In the genomic region with DNA sequence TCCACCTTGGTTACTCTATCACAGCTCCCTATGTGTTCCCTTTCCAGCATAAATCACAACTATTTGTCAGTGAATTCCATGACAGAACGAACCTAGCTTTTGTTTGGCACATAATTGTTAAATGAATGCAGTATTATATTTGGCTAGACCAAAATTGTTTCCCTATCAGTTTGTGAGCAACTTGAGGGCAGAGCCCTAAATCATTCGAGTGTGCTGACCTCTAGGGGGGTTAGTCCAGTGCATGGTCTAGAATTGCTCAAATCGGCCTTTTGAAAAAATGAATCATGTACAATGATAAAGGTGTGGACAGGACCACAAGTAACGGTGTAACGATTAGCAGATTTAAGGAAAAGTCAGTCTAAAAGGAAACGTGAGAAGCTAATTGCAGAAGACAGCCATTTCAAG, we compare ENCODE assay signal across 1 cellular context.
A peak's percentile ranks its signal among the peaks of the same experiment; 100 is the strongest.
TF ChIP-seq lines count a peak whose summit lies in the region.

No MANE protein-coding gene starts in this region.

TF ChIP-seq in K562, 482 proteins besides CTCF, POLR2A, EP300 and RAD21 (continued from another document and continues in another):
- TF ChIP-seq JUN (IDR thresholded peaks at IDR 0.05; ENCODE audit: borderline replicate concordance, low read depth, low read length) (no peak), JUN (CRISPR knock-in tag; IDR thresholded peaks at IDR 0.05; ENCODE audit: borderline replicate concordance) (no peak), ESRRA (IDR thresholded peaks at IDR 0.05; ENCODE audit: borderline replicate concordance, low read depth) (no peak), FUS (optimal IDR thresholded peaks at IDR 0.05; ENCODE audit: low read depth, low read length) (no peak), POLR2AphosphoS2 (IDR thresholded peaks at IDR 0.05; ENCODE audit: low read length) (no peak), NFYB (IDR thresholded peaks at IDR 0.05; ENCODE audit: extremely low read depth, insufficient read length) (no peak), TBL1XR1 (IDR thresholded peaks at IDR 0.05; ENCODE audit: low read length in 2 of 2) (no peak), NONO (IDR thresholded peaks at IDR 0.05; ENCODE audit: low read depth in 2 of 2, low read length in 1 of 2) (no peak), JUND (IDR thresholded peaks at IDR 0.05; ENCODE audit: borderline replicate concordance, low read depth, low read length) (no peak), JUND (tag; IDR thresholded peaks at IDR 0.05; ENCODE audit: borderline replicate concordance, low read depth, low read length) (no peak), ZBTB1 (CRISPR knock-in tag; IDR thresholded peaks at IDR 0.05; ENCODE audit: borderline replicate concordance, low read depth) (no peak), STAT5B (CRISPR knock-in tag; IDR thresholded peaks at IDR 0.05) (no peak), ZNF655 (CRISPR knock-in tag; IDR thresholded peaks at IDR 0.05) (no peak), ZZZ3 (IDR thresholded peaks at IDR 0.05) (no peak), FOXP4 (CRISPR knock-in tag; IDR thresholded peaks at IDR 0.05; ENCODE audit: borderline replicate concordance) (no peak), TGIF2 (CRISPR knock-in tag; IDR thresholded peaks at IDR 0.05) (no peak), SP2 (IDR thresholded peaks at IDR 0.05; ENCODE audit: extremely low read depth, low read depth, low read length, poor library complexity, severe bottlenecking) (no peak), ATF6 (CRISPR knock-in tag; IDR thresholded peaks at IDR 0.05) (no peak; the same call in 1 of the 2 replicates), TEAD4 (IDR thresholded peaks at IDR 0.05; ENCODE audit: low read length) (peak; percentile 64; the same call in 1 of the 2 replicates), TEAD4 (CRISPR knock-in tag; IDR thresholded peaks at IDR 0.05; ENCODE audit: borderline replicate concordance) (no peak), NCOA2 (IDR thresholded peaks at IDR 0.05; ENCODE audit: partially characterized antibody in 2 of 2) (no peak), SNIP1 (IDR thresholded peaks at IDR 0.05; ENCODE audit: low read depth) (no peak), ATF3 (IDR thresholded peaks at IDR 0.05) (no peak), ATF3 (CRISPR knock-in tag; conservative IDR thresholded peaks at IDR 0.05) (no peak; the same call in 1 of the 2 replicates), SMC3 (conservative IDR thresholded peaks at IDR 0.05; ENCODE audit: insufficient read depth, low read depth, low read length) (no peak), PHF21A (IDR thresholded peaks at IDR 0.05; ENCODE audit: borderline replicate concordance, low read depth) (no peak), EHMT2 (IDR thresholded peaks at IDR 0.05) (peak; percentile 99), ZBTB12 (CRISPR knock-in tag; IDR thresholded peaks at IDR 0.05) (no peak), POLR3G (IDR thresholded peaks at IDR 0.05; ENCODE audit: extremely low read depth, insufficient read length, insufficient replicate concordance) (no peak), PCBP2 (IDR thresholded peaks at IDR 0.05; ENCODE audit: low read depth, low read length, poor library complexity, severe bottlenecking) (no peak), ARNT (IDR thresholded peaks at IDR 0.05) (peak in 1 of 2 experiments; percentile 72; a peak in 1 of 4 replicates), FOXM1 (IDR thresholded peaks at IDR 0.05; ENCODE audit: low read depth) (peak; percentile 82), FOXM1 (CRISPR knock-in tag; IDR thresholded peaks at IDR 0.05; ENCODE audit: low read depth) (no peak), PHF20 (IDR thresholded peaks at IDR 0.05; ENCODE audit: partially characterized antibody) (peak; percentile 89), SMARCC2 (IDR thresholded peaks at IDR 0.05; ENCODE audit: low read depth) (no peak)
- TF ChIP-seq, protein P1, sequence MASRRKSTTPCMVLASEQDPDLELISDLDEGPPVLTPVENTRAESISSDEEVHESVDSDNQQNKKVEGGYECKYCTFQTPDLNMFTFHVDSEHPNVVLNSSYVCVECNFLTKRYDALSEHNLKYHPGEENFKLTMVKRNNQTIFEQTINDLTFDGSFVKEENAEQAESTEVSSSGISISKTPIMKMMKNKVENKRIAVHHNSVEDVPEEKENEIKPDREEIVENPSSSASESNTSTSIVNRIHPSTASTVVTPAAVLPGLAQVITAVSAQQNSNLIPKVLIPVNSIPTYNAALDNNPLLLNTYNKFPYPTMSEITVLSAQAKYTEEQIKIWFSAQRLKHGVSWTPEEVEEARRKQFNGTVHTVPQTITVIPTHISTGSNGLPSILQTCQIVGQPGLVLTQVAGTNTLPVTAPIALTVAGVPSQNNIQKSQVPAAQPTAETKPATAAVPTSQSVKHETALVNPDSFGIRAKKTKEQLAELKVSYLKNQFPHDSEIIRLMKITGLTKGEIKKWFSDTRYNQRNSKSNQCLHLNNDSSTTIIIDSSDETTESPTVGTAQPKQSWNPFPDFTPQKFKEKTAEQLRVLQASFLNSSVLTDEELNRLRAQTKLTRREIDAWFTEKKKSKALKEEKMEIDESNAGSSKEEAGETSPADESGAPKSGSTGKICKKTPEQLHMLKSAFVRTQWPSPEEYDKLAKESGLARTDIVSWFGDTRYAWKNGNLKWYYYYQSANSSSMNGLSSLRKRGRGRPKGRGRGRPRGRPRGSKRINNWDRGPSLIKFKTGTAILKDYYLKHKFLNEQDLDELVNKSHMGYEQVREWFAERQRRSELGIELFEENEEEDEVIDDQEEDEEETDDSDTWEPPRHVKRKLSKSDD (conservative IDR thresholded peaks at IDR 0.05; ENCODE audit: low read length), result no peak
- TF ChIP-seq, protein P2, sequence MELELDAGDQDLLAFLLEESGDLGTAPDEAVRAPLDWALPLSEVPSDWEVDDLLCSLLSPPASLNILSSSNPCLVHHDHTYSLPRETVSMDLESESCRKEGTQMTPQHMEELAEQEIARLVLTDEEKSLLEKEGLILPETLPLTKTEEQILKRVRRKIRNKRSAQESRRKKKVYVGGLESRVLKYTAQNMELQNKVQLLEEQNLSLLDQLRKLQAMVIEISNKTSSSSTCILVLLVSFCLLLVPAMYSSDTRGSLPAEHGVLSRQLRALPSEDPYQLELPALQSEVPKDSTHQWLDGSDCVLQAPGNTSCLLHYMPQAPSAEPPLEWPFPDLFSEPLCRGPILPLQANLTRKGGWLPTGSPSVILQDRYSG (tag; conservative IDR thresholded peaks at IDR 0.05; ENCODE audit: low read depth), result peak; percentile 89
- TF ChIP-seq, protein P3, sequence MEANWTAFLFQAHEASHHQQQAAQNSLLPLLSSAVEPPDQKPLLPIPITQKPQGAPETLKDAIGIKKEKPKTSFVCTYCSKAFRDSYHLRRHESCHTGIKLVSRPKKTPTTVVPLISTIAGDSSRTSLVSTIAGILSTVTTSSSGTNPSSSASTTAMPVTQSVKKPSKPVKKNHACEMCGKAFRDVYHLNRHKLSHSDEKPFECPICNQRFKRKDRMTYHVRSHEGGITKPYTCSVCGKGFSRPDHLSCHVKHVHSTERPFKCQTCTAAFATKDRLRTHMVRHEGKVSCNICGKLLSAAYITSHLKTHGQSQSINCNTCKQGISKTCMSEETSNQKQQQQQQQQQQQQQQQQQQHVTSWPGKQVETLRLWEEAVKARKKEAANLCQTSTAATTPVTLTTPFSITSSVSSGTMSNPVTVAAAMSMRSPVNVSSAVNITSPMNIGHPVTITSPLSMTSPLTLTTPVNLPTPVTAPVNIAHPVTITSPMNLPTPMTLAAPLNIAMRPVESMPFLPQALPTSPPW (CRISPR knock-in tag; IDR thresholded peaks at IDR 0.05), result no peak
- TF ChIP-seq, protein P4, sequence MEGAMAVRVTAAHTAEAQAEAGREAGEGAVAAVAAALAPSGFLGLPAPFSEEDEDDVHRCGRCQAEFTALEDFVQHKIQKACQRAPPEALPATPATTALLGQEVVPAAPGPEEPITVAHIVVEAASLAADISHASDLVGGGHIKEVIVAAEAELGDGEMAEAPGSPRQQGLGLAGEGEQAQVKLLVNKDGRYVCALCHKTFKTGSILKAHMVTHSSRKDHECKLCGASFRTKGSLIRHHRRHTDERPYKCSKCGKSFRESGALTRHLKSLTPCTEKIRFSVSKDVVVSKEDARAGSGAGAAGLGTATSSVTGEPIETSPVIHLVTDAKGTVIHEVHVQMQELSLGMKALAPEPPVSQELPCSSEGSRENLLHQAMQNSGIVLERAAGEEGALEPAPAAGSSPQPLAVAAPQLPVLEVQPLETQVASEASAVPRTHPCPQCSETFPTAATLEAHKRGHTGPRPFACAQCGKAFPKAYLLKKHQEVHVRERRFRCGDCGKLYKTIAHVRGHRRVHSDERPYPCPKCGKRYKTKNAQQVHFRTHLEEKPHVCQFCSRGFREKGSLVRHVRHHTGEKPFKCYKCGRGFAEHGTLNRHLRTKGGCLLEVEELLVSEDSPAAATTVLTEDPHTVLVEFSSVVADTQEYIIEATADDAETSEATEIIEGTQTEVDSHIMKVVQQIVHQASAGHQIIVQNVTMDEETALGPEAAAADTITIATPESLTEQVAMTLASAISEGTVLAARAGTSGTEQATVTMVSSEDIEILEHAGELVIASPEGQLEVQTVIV (CRISPR knock-in tag; IDR thresholded peaks at IDR 0.05; ENCODE audit: borderline replicate concordance), result no peak
- TF ChIP-seq, protein P5, sequence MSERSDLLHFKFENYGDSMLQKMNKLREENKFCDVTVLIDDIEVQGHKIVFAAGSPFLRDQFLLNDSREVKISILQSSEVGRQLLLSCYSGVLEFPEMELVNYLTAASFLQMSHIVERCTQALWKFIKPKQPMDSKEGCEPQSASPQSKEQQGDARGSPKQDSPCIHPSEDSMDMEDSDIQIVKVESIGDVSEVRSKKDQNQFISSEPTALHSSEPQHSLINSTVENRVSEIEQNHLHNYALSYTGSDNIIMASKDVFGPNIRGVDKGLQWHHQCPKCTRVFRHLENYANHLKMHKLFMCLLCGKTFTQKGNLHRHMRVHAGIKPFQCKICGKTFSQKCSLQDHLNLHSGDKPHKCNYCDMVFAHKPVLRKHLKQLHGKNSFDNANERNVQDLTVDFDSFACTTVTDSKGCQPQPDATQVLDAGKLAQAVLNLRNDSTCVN (CRISPR knock-in tag; IDR thresholded peaks at IDR 0.05), result no peak
